In the genomic region with DNA sequence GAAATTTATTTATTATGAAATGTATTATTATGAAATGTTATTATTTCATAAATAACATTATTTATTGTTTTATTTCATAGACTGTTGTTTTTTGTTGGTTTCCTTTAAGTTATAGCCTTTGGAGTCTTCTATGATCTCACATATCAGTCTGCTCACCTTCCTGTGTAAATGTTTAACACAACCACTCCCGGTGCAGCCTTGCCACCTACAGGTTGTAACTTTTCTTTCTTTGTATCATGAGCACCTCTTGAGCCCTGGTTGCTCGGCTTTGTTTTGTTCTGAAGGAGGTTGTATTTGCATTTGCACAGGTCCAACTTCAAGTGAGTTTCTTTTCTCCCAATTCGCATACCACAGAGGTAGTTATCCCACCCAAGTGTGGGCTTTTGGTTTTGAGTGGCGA, we compare ENCODE assay signal across 21 cellular contexts.
"Had no signal": no experiment of that assay in that cellular context is flagged by ENCODE, and none has a peak within 500 bp of the region (broad histone marks: within the 10 kb centered on the region; RNA-seq: fewer than 3 reads in every experiment).

No MANE protein-coding gene starts in this region.

- H3K4me1 ChIP-seq: gastrocnemius medialis, heart left ventricle, left lung, tibial nerve had no signal

- H3K9me3 ChIP-seq: gastrocnemius medialis, left lung had no signal

- DNase-seq: activated B cell treated with CpG ODN at 0.5 μM for 24 hours; activated CD4-positive, alpha-beta T cell treated with anti-CD3 and anti-CD28 coated beads for 48 hours; activated CD8-positive, alpha-beta T cell treated with anti-CD3 and anti-CD28 coated beads for 36 hours; activated effector memory CD4-positive, alpha-beta T cell treated with Interleukin-2 at 50 U/mL for 16 hours; activated naive CD4-positive, alpha-beta T cell treated with anti-CD3 and anti-CD28 coated beads, Interleukin-2, amount 50 U/mL, for 16 hours; activated T-cell treated with anti-CD3 and anti-CD28 coated beads, Interleukin-2, amount 50 U/mL, for 4 hours; dermis blood vessel endothelial cell; effector memory CD8-positive, alpha-beta T cell; gastrocnemius medialis; heart left ventricle; left lung; mammary epithelial cell; naive thymus-derived CD8-positive, alpha-beta T cell; stimulated activated CD4-positive, alpha-beta T cell treated with anti-CD3 and anti-CD28 coated beads, Interleukin-4, amount 100 ng/mL, for 4 hours; stimulated activated CD8-positive, alpha-beta memory T cell treated with anti-CD3 and anti-CD28 coated beads, Interleukin-4, amount 100 ng/mL, for 48 hours; stimulated activated naive CD4-positive, alpha-beta T cell treated with Interleukin-2 at 50 U/mL for 16 hours; substantia nigra had no signal

- H3K9me3 Mint-ChIP-seq: activated B cell treated with CpG ODN at 0.5 μM for 24 hours; activated T-cell treated with anti-CD3 and anti-CD28 coated beads, Interleukin-2, amount 50 U/mL, for 4 hours; effector memory CD8-positive, alpha-beta T cell had no signal

- H3K27ac Mint-ChIP-seq: activated B cell treated with CpG ODN at 0.5 μM for 24 hours; activated CD8-positive, alpha-beta T cell treated with anti-CD3 and anti-CD28 coated beads for 36 hours; T-helper 2 cell treated with Interferon-gamma antibody and Interleukin-4, amounts not matched to agents 5 μg/mL and 100 μg/mL, for 36 hours had no signal

- H3K4me1 Mint-ChIP-seq: activated B cell treated with CpG ODN at 0.5 μM for 24 hours had no signal

- H3K27ac ChIP-seq: gastrocnemius medialis, heart left ventricle, left lung, tibial nerve had no signal

- FAIRE-seq: astrocyte, bronchial epithelial cell had no signal

- H3K36me3 ChIP-seq: gastrocnemius medialis, heart left ventricle, left lung, tibial nerve had no signal

- H3K27me3 ChIP-seq: gastrocnemius medialis, left lung, tibial nerve had no signal

- H3K4me3 ChIP-seq: gastrocnemius medialis, heart left ventricle, left lung, tibial nerve had no signal

- H3K4me3 Mint-ChIP-seq: activated B cell treated with CpG ODN at 0.5 μM for 24 hours; activated CD8-positive, alpha-beta T cell treated with anti-CD3 and anti-CD28 coated beads for 36 hours; activated T-cell treated with anti-CD3 and anti-CD28 coated beads, Interleukin-2, amount 50 U/mL, for 4 hours; T-helper 2 cell treated with Interferon-gamma antibody and Interleukin-4, amounts not matched to agents 5 μg/mL and 100 μg/mL, for 36 hours had no signal
